In genomic region chr14:50943261-50943942, GRCh38 we compare ENCODE assay signal across 8 cellular contexts. TPM values are rescaled to one million over a fixed set of nuclear protein-coding genes. Genes with fewer than 3 reads are reported as not detected.
DNase-seq lines count a peak whose midpoint lies in the region; ATAC-seq and TF ChIP-seq lines count a peak whose summit lies in the region.

No MANE protein-coding gene starts in this region.

- POLR2A ChIA-PET in activated naive CD8-positive, alpha-beta T cell treated with anti-CD3 and anti-CD28 coated beads, Interleukin-2, amount 10 ng/mL, durations not matched to agents 7 days and 5 days (lab: Charles Lee), result no interaction called here

- H3K27ac Mint-ChIP-seq in activated naive CD8-positive, alpha-beta T cell treated with anti-CD3 and anti-CD28 coated beads, Interleukin-2, amount 10 ng/mL, durations not matched to agents 7 days and 5 days, result no peak overlapping the region

- DNase-seq in AG09309 (ENCODE audit: low read depth) (no peak), skeletal muscle cell (ENCODE audit: low read depth) (no peak), NCI-H1436 treated with DMSO at 0.1 percent for 48 hours (lab: John Stamatoyannopoulos, UW) (no peak), GM10266 (ENCODE audit: extremely low spot score) (no peak)
- no peak for DNase-seq in activated naive CD8-positive, alpha-beta T cell treated with anti-CD3 and anti-CD28 coated beads, Interleukin-2, amount 10 ng/mL, durations not matched to agents 7 days and 5 days

- TF ChIP-seq CTCF in AG09309 (IDR thresholded peaks at IDR 0.05; ENCODE audit: control insufficient read depth, insufficient read depth, low read depth, low read length, missing control alignments), result no peak
- no peak for TF ChIP-seq CTCF in GM10266 (IDR thresholded peaks at IDR 0.05; ENCODE audit: control insufficient read depth, insufficient read depth, low read depth, missing control alignments)

- ATAC-seq in activated naive CD8-positive, alpha-beta T cell treated with anti-CD3 and anti-CD28 coated beads, Interleukin-2, amount 10 ng/mL, durations not matched to agents 7 days and 5 days (ENCODE audit: low read depth), result no peak
- no peak for ATAC-seq in HG03520 (IDR thresholded peaks at IDR 0.05; ENCODE audit: unreplicated experiment)

- H3K36me3 Mint-ChIP-seq in activated naive CD8-positive, alpha-beta T cell treated with anti-CD3 and anti-CD28 coated beads, Interleukin-2, amount 10 ng/mL, durations not matched to agents 7 days and 5 days, result no peaks in the 10 kb centered on the region

- peak overlapping the region; percentile 67 for H3K4me3 Mint-ChIP-seq in activated naive CD8-positive, alpha-beta T cell treated with anti-CD3 and anti-CD28 coated beads, Interleukin-2, amount 10 ng/mL, durations not matched to agents 7 days and 5 days

- peaks cover 40% of the 10 kb centered on the region for H3K27me3 Mint-ChIP-seq in activated naive CD8-positive, alpha-beta T cell treated with anti-CD3 and anti-CD28 coated beads, Interleukin-2, amount 10 ng/mL, durations not matched to agents 7 days and 5 days

- peak overlapping the region; percentile 78 for H3K4me3 ChIP-seq in AG09309 (ENCODE audit: control insufficient read depth, low read depth, low read length)
- peak overlapping the region; percentile 83 for H3K4me3 ChIP-seq in HUES48 (ENCODE audit: low read depth, low read length)
- peak overlapping the region; percentile 72 for H3K4me3 ChIP-seq in iPS-15b (ENCODE audit: low read depth, low read length)
- peak overlapping the region; percentile 73 for H3K4me3 ChIP-seq in skeletal muscle cell (ENCODE audit: low read depth, low read length)

- H3K4me1 ChIP-seq in HUES48 (ENCODE audit: control insufficient read depth, insufficient read depth, low read length), result peaks cover 8% of the 10 kb centered on the region; the same call in 1 of the 2 replicates
- peaks cover 2% of the 10 kb centered on the region for H3K4me1 ChIP-seq in iPS-15b (ENCODE audit: control insufficient read depth, insufficient read depth, low read length)

- no peak overlapping the region for H3K27ac ChIP-seq in HUES48 (ENCODE audit: low read depth, low read length)

- peaks cover 8% of the 10 kb centered on the region for H3K4me1 Mint-ChIP-seq in activated naive CD8-positive, alpha-beta T cell treated with anti-CD3 and anti-CD28 coated beads, Interleukin-2, amount 10 ng/mL, durations not matched to agents 7 days and 5 days

- H3K9me3 ChIP-seq in HUES48 (ENCODE audit: control insufficient read depth, insufficient read depth, low read length) (no peaks in the 10 kb centered on the region), iPS-15b (ENCODE audit: control insufficient read depth, insufficient read depth, low read length) (no peaks in the 10 kb centered on the region)

- H3K9me3 Mint-ChIP-seq in activated naive CD8-positive, alpha-beta T cell treated with anti-CD3 and anti-CD28 coated beads, Interleukin-2, amount 10 ng/mL, durations not matched to agents 7 days and 5 days, result no peaks in the 10 kb centered on the region

- H3K36me3 ChIP-seq in HUES48 (ENCODE audit: control insufficient read depth, insufficient read depth, low read length) (peaks cover 7% of the 10 kb centered on the region; the same call in 1 of the 2 replicates), iPS-15b (ENCODE audit: control insufficient read depth, insufficient read depth, low read length) (no peaks in the 10 kb centered on the region)

- H3K9ac ChIP-seq in HUES48 (ENCODE audit: low read depth, low read length) (peak overlapping the region; percentile 53), iPS-15b (ENCODE audit: low read depth, low read length) (peak overlapping the region; percentile 67)

- H3K27me3 ChIP-seq in HUES48 (ENCODE audit: control insufficient read depth, insufficient read depth, low read length) (0 out of 2 replicates have a peak, but pooled peaks cover 5% of the 10 kb centered on the region), iPS-15b (ENCODE audit: control insufficient read depth, insufficient read depth, low read length) (no peaks in the 10 kb centered on the region)

RNA-seq across cellular contexts. Expression of gene PYGL, which starts 0.9 kb away (rescaled TPM):
- under 1 TPM; 0.51 to 0.72 TPM for total RNA-seq in activated naive CD8-positive, alpha-beta T cell treated with anti-CD3 and anti-CD28 coated beads, Interleukin-2, amount 10 ng/mL, durations not matched to agents 7 days and 5 days
